In genomic region chr12:51048601-51049369, GRCh38 we compare ENCODE assay signal across 1 cellular context.
A peak's percentile ranks its signal among the peaks of the same experiment; 100 is the strongest.
TF ChIP-seq lines count a peak whose summit lies in the region.

No MANE protein-coding gene starts in this region.

TF ChIP-seq in HepG2, 621 proteins besides CTCF, POLR2A, EP300 and RAD21 (continues in another document):
- TF ChIP-seq ZNF160 (CRISPR knock-in tag; IDR thresholded peaks at IDR 0.05): 0 out of 2 replicates have a peak, but pooled peaks have one; percentile 37
- no peak for TF ChIP-seq SP1 (IDR thresholded peaks at IDR 0.05)
- TF ChIP-seq SP1 (CRISPR knock-in tag; IDR thresholded peaks at IDR 0.05): no peak
- no peak for TF ChIP-seq RCOR2 (CRISPR knock-in tag; IDR thresholded peaks at IDR 0.05)
- TF ChIP-seq TEAD3 (CRISPR knock-in tag; optimal IDR thresholded peaks at IDR 0.05; ENCODE audit: borderline replicate concordance): peak; percentile 4
- no peak for TF ChIP-seq ZNF335 (CRISPR knock-in tag; IDR thresholded peaks at IDR 0.05)
- no peak for TF ChIP-seq TBP (CRISPR knock-in tag; IDR thresholded peaks at IDR 0.05)
- no peak for TF ChIP-seq ZNF672 (CRISPR knock-in tag; IDR thresholded peaks at IDR 0.05)
- no peak for TF ChIP-seq FOXC1 (CRISPR knock-in tag; IDR thresholded peaks at IDR 0.05; ENCODE audit: borderline replicate concordance)
- TF ChIP-seq, protein P1, sequence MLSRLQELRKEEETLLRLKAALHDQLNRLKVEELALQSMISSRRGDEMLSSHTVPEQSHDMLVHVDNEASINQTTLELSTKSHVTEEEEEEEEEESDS (CRISPR knock-in tag; IDR thresholded peaks at IDR 0.05; ENCODE audit: borderline replicate concordance): 0 out of 2 replicates have a peak, but pooled peaks have one; percentile 1
- TF ChIP-seq, protein P2, sequence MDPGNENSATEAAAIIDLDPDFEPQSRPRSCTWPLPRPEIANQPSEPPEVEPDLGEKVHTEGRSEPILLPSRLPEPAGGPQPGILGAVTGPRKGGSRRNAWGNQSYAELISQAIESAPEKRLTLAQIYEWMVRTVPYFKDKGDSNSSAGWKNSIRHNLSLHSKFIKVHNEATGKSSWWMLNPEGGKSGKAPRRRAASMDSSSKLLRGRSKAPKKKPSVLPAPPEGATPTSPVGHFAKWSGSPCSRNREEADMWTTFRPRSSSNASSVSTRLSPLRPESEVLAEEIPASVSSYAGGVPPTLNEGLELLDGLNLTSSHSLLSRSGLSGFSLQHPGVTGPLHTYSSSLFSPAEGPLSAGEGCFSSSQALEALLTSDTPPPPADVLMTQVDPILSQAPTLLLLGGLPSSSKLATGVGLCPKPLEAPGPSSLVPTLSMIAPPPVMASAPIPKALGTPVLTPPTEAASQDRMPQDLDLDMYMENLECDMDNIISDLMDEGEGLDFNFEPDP (CRISPR knock-in tag; conservative IDR thresholded peaks at IDR 0.05): 0 out of 2 replicates have a peak, but pooled peaks have one; percentile 20
- TF ChIP-seq GFI1 (CRISPR knock-in tag; IDR thresholded peaks at IDR 0.05; ENCODE audit: borderline replicate concordance): no peak
- no peak for TF ChIP-seq ZFYVE20 (CRISPR knock-in tag; IDR thresholded peaks at IDR 0.05; ENCODE audit: borderline replicate concordance, low read depth)
- TF ChIP-seq STAT6 (CRISPR knock-in tag; IDR thresholded peaks at IDR 0.05; ENCODE audit: borderline replicate concordance): no peak
- TF ChIP-seq SATB2 (CRISPR knock-in tag; IDR thresholded peaks at IDR 0.05): no peak
- no peak for TF ChIP-seq KLF13 (CRISPR knock-in tag; IDR thresholded peaks at IDR 0.05)
- TF ChIP-seq, protein P3, sequence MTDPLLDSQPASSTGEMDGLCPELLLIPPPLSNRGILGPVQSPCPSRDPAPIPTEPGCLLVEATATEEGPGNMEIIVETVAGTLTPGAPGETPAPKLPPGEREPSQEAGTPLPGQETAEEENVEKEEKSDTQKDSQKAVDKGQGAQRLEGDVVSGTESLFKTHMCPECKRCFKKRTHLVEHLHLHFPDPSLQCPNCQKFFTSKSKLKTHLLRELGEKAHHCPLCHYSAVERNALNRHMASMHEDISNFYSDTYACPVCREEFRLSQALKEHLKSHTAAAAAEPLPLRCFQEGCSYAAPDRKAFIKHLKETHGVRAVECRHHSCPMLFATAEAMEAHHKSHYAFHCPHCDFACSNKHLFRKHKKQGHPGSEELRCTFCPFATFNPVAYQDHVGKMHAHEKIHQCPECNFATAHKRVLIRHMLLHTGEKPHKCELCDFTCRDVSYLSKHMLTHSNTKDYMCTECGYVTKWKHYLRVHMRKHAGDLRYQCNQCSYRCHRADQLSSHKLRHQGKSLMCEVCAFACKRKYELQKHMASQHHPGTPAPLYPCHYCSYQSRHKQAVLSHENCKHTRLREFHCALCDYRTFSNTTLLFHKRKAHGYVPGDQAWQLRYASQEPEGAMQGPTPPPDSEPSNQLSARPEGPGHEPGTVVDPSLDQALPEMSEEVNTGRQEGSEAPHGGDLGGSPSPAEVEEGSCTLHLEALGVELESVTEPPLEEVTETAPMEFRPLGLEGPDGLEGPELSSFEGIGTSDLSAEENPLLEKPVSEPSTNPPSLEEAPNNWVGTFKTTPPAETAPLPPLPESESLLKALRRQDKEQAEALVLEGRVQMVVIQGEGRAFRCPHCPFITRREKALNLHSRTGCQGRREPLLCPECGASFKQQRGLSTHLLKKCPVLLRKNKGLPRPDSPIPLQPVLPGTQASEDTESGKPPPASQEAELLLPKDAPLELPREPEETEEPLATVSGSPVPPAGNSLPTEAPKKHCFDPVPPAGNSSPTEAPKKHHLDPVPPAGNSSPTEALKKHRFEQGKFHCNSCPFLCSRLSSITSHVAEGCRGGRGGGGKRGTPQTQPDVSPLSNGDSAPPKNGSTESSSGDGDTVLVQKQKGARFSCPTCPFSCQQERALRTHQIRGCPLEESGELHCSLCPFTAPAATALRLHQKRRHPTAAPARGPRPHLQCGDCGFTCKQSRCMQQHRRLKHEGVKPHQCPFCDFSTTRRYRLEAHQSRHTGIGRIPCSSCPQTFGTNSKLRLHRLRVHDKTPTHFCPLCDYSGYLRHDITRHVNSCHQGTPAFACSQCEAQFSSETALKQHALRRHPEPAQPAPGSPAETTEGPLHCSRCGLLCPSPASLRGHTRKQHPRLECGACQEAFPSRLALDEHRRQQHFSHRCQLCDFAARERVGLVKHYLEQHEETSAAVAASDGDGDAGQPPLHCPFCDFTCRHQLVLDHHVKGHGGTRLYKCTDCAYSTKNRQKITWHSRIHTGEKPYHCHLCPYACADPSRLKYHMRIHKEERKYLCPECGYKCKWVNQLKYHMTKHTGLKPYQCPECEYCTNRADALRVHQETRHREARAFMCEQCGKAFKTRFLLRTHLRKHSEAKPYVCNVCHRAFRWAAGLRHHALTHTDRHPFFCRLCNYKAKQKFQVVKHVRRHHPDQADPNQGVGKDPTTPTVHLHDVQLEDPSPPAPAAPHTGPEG (CRISPR knock-in tag; IDR thresholded peaks at IDR 0.05): 0 out of 2 replicates have a peak, but pooled peaks have one; percentile 31
- TF ChIP-seq ZNF607 (CRISPR knock-in tag; IDR thresholded peaks at IDR 0.05; ENCODE audit: borderline replicate concordance): 0 out of 2 replicates have a peak, but pooled peaks have one; percentile 15
- no peak for TF ChIP-seq THAP8 (CRISPR knock-in tag; IDR thresholded peaks at IDR 0.05; ENCODE audit: borderline replicate concordance)
- TF ChIP-seq NR2F6 (IDR thresholded peaks at IDR 0.05): no peak
- no peak for TF ChIP-seq NR2F6 (CRISPR knock-in tag; IDR thresholded peaks at IDR 0.05)
- TF ChIP-seq RNF2 (conservative IDR thresholded peaks at IDR 0.05; ENCODE audit: low read depth): no peak
- TF ChIP-seq REL (CRISPR knock-in tag; conservative IDR thresholded peaks at IDR 0.05): no peak
- no peak for TF ChIP-seq PCBP2 (optimal IDR thresholded peaks at IDR 0.05; ENCODE audit: low read depth, low read length, poor library complexity, severe bottlenecking)
- no peak for TF ChIP-seq ZNF839 (CRISPR knock-in tag; IDR thresholded peaks at IDR 0.05; ENCODE audit: borderline replicate concordance)
- no peak for TF ChIP-seq ZNF143 (CRISPR knock-in tag; IDR thresholded peaks at IDR 0.05)
- no peak for TF ChIP-seq ZNF251 (CRISPR knock-in tag; IDR thresholded peaks at IDR 0.05)
- TF ChIP-seq, protein P4, sequence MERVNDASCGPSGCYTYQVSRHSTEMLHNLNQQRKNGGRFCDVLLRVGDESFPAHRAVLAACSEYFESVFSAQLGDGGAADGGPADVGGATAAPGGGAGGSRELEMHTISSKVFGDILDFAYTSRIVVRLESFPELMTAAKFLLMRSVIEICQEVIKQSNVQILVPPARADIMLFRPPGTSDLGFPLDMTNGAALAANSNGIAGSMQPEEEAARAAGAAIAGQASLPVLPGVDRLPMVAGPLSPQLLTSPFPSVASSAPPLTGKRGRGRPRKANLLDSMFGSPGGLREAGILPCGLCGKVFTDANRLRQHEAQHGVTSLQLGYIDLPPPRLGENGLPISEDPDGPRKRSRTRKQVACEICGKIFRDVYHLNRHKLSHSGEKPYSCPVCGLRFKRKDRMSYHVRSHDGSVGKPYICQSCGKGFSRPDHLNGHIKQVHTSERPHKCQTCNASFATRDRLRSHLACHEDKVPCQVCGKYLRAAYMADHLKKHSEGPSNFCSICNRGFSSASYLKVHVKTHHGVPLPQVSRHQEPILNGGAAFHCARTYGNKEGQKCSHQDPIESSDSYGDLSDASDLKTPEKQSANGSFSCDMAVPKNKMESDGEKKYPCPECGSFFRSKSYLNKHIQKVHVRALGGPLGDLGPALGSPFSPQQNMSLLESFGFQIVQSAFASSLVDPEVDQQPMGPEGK (CRISPR knock-in tag; IDR thresholded peaks at IDR 0.05): no peak
- no peak for TF ChIP-seq ZNF552 (CRISPR knock-in tag; IDR thresholded peaks at IDR 0.05; ENCODE audit: borderline replicate concordance)
- TF ChIP-seq ZNF883 (CRISPR knock-in tag; IDR thresholded peaks at IDR 0.05; ENCODE audit: not compliant biosample characterization): peak; percentile 4
- no peak for TF ChIP-seq FOXA3 (CRISPR knock-in tag; IDR thresholded peaks at IDR 0.05)
- no peak for TF ChIP-seq ZNF230 (CRISPR knock-in tag; IDR thresholded peaks at IDR 0.05)
- TF ChIP-seq MED1 (CRISPR knock-in tag; IDR thresholded peaks at IDR 0.05): no peak
- no peak for TF ChIP-seq ZNF788 (CRISPR knock-in tag; IDR thresholded peaks at IDR 0.05; ENCODE audit: borderline replicate concordance)
- TF ChIP-seq NKX3-1 (CRISPR knock-in tag; IDR thresholded peaks at IDR 0.05): no peak
- TF ChIP-seq, protein P5, sequence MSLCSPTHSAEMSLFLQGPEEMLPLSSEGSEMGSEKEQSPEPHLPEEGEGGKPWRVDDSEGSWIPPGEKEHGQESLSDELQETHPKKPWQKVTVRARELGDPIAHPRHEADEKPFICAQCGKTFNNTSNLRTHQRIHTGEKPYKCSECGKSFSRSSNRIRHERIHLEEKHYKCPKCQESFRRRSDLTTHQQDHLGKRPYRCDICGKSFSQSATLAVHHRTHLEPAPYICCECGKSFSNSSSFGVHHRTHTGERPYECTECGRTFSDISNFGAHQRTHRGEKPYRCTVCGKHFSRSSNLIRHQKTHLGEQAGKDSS (CRISPR knock-in tag; IDR thresholded peaks at IDR 0.05; ENCODE audit: borderline replicate concordance, low read depth): 0 out of 2 replicates have a peak, but pooled peaks have one; percentile 10
- TF ChIP-seq NCOA2 (CRISPR knock-in tag; IDR thresholded peaks at IDR 0.05): no peak
- no peak for TF ChIP-seq SRSF4 (IDR thresholded peaks at IDR 0.05; ENCODE audit: low read depth, low read length, poor library complexity, severe bottlenecking)
- TF ChIP-seq POLR2AphosphoS5 (IDR thresholded peaks at IDR 0.05; ENCODE audit: low read depth, low read length): no peak
- no peak for TF ChIP-seq ZNF576 (CRISPR knock-in tag; IDR thresholded peaks at IDR 0.05)
- no peak for TF ChIP-seq PAX8 (CRISPR knock-in tag; IDR thresholded peaks at IDR 0.05; ENCODE audit: borderline replicate concordance)
- no peak for TF ChIP-seq NFKBIZ (CRISPR knock-in tag; IDR thresholded peaks at IDR 0.05)
- no peak for TF ChIP-seq ADNP (CRISPR knock-in tag; IDR thresholded peaks at IDR 0.05)
- TF ChIP-seq, protein P6, sequence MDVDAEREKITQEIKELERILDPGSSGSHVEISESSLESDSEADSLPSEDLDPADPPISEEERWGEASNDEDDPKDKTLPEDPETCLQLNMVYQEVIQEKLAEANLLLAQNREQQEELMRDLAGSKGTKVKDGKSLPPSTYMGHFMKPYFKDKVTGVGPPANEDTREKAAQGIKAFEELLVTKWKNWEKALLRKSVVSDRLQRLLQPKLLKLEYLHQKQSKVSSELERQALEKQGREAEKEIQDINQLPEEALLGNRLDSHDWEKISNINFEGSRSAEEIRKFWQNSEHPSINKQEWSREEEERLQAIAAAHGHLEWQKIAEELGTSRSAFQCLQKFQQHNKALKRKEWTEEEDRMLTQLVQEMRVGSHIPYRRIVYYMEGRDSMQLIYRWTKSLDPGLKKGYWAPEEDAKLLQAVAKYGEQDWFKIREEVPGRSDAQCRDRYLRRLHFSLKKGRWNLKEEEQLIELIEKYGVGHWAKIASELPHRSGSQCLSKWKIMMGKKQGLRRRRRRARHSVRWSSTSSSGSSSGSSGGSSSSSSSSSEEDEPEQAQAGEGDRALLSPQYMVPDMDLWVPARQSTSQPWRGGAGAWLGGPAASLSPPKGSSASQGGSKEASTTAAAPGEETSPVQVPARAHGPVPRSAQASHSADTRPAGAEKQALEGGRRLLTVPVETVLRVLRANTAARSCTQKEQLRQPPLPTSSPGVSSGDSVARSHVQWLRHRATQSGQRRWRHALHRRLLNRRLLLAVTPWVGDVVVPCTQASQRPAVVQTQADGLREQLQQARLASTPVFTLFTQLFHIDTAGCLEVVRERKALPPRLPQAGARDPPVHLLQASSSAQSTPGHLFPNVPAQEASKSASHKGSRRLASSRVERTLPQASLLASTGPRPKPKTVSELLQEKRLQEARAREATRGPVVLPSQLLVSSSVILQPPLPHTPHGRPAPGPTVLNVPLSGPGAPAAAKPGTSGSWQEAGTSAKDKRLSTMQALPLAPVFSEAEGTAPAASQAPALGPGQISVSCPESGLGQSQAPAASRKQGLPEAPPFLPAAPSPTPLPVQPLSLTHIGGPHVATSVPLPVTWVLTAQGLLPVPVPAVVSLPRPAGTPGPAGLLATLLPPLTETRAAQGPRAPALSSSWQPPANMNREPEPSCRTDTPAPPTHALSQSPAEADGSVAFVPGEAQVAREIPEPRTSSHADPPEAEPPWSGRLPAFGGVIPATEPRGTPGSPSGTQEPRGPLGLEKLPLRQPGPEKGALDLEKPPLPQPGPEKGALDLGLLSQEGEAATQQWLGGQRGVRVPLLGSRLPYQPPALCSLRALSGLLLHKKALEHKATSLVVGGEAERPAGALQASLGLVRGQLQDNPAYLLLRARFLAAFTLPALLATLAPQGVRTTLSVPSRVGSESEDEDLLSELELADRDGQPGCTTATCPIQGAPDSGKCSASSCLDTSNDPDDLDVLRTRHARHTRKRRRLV (CRISPR knock-in tag; IDR thresholded peaks at IDR 0.05): no peak
- TF ChIP-seq MEIS1 (CRISPR knock-in tag; IDR thresholded peaks at IDR 0.05; ENCODE audit: borderline replicate concordance): 0 out of 2 replicates have a peak, but pooled peaks have one; percentile 13
- no peak for TF ChIP-seq TAF1 (CRISPR knock-in tag; IDR thresholded peaks at IDR 0.05)
- peak; percentile 57 for TF ChIP-seq IKZF4 (CRISPR knock-in tag; IDR thresholded peaks at IDR 0.05; ENCODE audit: borderline replicate concordance, low read depth, not compliant biosample characterization)
